Comparison of ENCODE assay signal across 12 cellular contexts in the genomic region with DNA sequence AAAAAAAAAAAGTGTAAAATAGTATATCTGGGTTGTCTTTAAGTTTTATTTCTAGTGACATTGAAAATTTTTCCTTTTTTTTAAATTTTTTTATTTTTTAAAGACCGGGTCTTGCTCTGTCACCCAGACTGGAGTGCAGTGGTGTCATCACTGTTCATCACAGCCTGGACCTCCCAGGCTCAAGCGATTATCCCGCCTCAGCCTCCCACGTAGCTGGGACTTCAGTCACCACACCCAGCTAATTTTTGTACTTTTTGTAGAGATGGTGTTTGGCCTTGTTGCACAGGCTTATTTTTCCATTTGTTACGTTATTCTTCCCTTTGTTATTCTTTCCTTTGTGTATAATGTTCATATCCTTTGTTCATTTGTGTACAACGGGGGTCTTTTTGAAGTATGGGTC. TPM values are rescaled to one million over a fixed set of nuclear protein-coding genes. Genes with fewer than 3 reads are reported as not detected.
DNase-seq lines count a peak whose midpoint lies in the region; ATAC-seq and TF ChIP-seq lines count a peak whose summit lies in the region.
"Had no signal": no experiment of that assay in that cellular context is flagged by ENCODE, and none has a peak within 500 bp of the region (broad histone marks: within the 10 kb centered on the region; RNA-seq: fewer than 3 reads in every experiment).

No MANE protein-coding gene starts in this region.

- no peaks in the 10 kb centered on the region for H3K9me3 ChIP-seq in transverse colon

- H3K4me3 ChIP-seq in transverse colon = no peak overlapping the region

- H3K36me3 ChIP-seq in transverse colon = no peaks in the 10 kb centered on the region

- no peak for TF ChIP-seq POLR2A in transverse colon (IDR thresholded peaks at IDR 0.05)

- no peaks in the 10 kb centered on the region for H3K27me3 Mint-ChIP-seq in activated naive CD4-positive, alpha-beta T cell treated with anti-CD3 and anti-CD28 coated beads for 36 hours (ENCODE audit: low read depth)
- H3K27me3 Mint-ChIP-seq in activated CD8-positive, alpha-beta T cell treated with anti-CD3 and anti-CD28 coated beads for 36 hours = no peaks in the 10 kb centered on the region
- H3K27me3 Mint-ChIP-seq in immature natural killer cell (ENCODE audit: low read depth in 3 of 3) = peaks cover 8 to 30% (median 16%) of the 10 kb centered on the region in 3 donors
- H3K27me3 Mint-ChIP-seq: IgD-negative memory B cell had no signal

- no peak for TF ChIP-seq CTCF in activated CD8-positive, alpha-beta T cell treated with anti-CD3 and anti-CD28 coated beads for 36 hours (IDR thresholded peaks at IDR 0.05)
- no peak for TF ChIP-seq CTCF in transverse colon (IDR thresholded peaks at IDR 0.05)

- peaks cover 9% of the 10 kb centered on the region for H3K36me3 Mint-ChIP-seq in activated naive CD4-positive, alpha-beta T cell treated with anti-CD3 and anti-CD28 coated beads for 36 hours (ENCODE audit: low read depth)
- peaks cover 38% of the 10 kb centered on the region for H3K36me3 Mint-ChIP-seq in activated CD8-positive, alpha-beta T cell treated with anti-CD3 and anti-CD28 coated beads for 36 hours (ENCODE audit: low read depth)
- H3K36me3 Mint-ChIP-seq in immature natural killer cell = peaks cover 3 to 7% (median 4%) of the 10 kb centered on the region in 3 donors

- H3K27me3 ChIP-seq in transverse colon = no peaks in the 10 kb centered on the region

- H3K4me1 ChIP-seq in transverse colon = peaks cover 4 to 55% (median 24%) of the 10 kb centered on the region in 4 donors

- H3K27ac Mint-ChIP-seq in activated naive CD4-positive, alpha-beta T cell treated with anti-CD3 and anti-CD28 coated beads for 36 hours = peak overlapping the region; percentile 91
- H3K27ac Mint-ChIP-seq in activated CD8-positive, alpha-beta T cell treated with anti-CD3 and anti-CD28 coated beads for 36 hours = peak overlapping the region; percentile 92
- peak overlapping the region; percentile 79 to 98 (median 94) for H3K27ac Mint-ChIP-seq in immature natural killer cell
- H3K27ac Mint-ChIP-seq: IgD-negative memory B cell had no signal

- intact Hi-C loops in activated naive CD4-positive, alpha-beta T cell treated with anti-CD3 and anti-CD28 coated beads for 36 hours (cut with micrococcal nuclease) = no loop called here
- intact Hi-C loops in activated CD8-positive, alpha-beta T cell treated with anti-CD3 and anti-CD28 coated beads for 36 hours (cut with micrococcal nuclease) = no loop called here
- intact Hi-C loops in transverse colon (cut with DNase I; ENCODE audit: low total_unique reads) = no loop called here

- POLR2A ChIA-PET in activated CD8-positive, alpha-beta T cell treated with anti-CD3 and anti-CD28 coated beads for 36 hours (lab: Charles Lee) = interaction anchor here (0.7 to 11.5 kb wide), 6 partner anchors 8 to 80 kb away, joined by 5 to 223 read pairs (median 12); no protein-coding TSS in a partner anchor

- no peak for TF ChIP-seq EP300 in transverse colon (IDR thresholded peaks at IDR 0.05; ENCODE audit: low read depth)

- in situ Hi-C loops in transverse colon (cut with MboI; ENCODE audit: low pct_ligation_motif_present in 1 of 4, low pct_unique_long_range_greater_than_20kb in 1 of 4, low sequenced_read_pairs in 3 of 4) = no loop called here

- 84% methylated on average over 6 of the region's 6 CpGs for WGBS in transverse colon (ENCODE audit: low coverage in 1 of 2), 2 donors

- CTCF ChIA-PET in activated naive CD4-positive, alpha-beta T cell treated with anti-CD3 and anti-CD28 coated beads for 36 hours (lab: Charles Lee) = interaction anchor here (0.5 to 11.2 kb wide), 7 partner anchors 9 to 25 kb away, joined by 3 to 165 read pairs (median 4); no protein-coding TSS in a partner anchor
- CTCF ChIA-PET in activated CD8-positive, alpha-beta T cell treated with anti-CD3 and anti-CD28 coated beads for 36 hours (lab: Charles Lee) = interaction anchor here (0.7 to 11.4 kb wide), 7 partner anchors 9 to 106 kb away, joined by 3 to 154 read pairs (median 5); no protein-coding TSS in a partner anchor

- no peak for ATAC-seq in activated CD8-positive, alpha-beta T cell treated with anti-CD3 and anti-CD28 coated beads for 36 hours

- DNase-seq in activated naive CD4-positive, alpha-beta T cell treated with anti-CD3 and anti-CD28 coated beads for 36 hours = no peak
- no peak for DNase-seq in activated naive CD4-positive, alpha-beta T cell (lab: John Stamatoyannopoulos, UW)
- peak; percentile 37 for DNase-seq in activated CD8-positive, alpha-beta T cell treated with anti-CD3 and anti-CD28 coated beads for 36 hours
- DNase-seq in immature natural killer cell (no peak), transverse colon (peak; percentile 5), islet precursor cell (no peak), SHP77 (lab: John Stamatoyannopoulos, UW) (no peak), Ammon's horn (ENCODE audit: low spot score) (no peak)
- DNase-seq: NCI-H146, NCI-H748 treated with DMSO at 0.1 percent for 48 hours had no signal

- H3K27ac ChIP-seq in transverse colon = peak overlapping the region in 1 of 4 donors; percentile 8

- peak overlapping the region; percentile 13 for H3K4me3 Mint-ChIP-seq in activated naive CD4-positive, alpha-beta T cell treated with anti-CD3 and anti-CD28 coated beads for 36 hours
- peak overlapping the region; percentile 34 for H3K4me3 Mint-ChIP-seq in activated CD8-positive, alpha-beta T cell treated with anti-CD3 and anti-CD28 coated beads for 36 hours
- H3K4me3 Mint-ChIP-seq in immature natural killer cell = peak overlapping the region; percentile 81 to 86 (median 84)
- H3K4me3 Mint-ChIP-seq: IgD-negative memory B cell had no signal

- H3K4me1 Mint-ChIP-seq in activated naive CD4-positive, alpha-beta T cell treated with anti-CD3 and anti-CD28 coated beads for 36 hours (ENCODE audit: low read depth) = peaks cover 87% of the 10 kb centered on the region
- H3K4me1 Mint-ChIP-seq in activated CD8-positive, alpha-beta T cell treated with anti-CD3 and anti-CD28 coated beads for 36 hours (ENCODE audit: low read depth) = peaks cover 83% of the 10 kb centered on the region
- H3K4me1 Mint-ChIP-seq in immature natural killer cell = peaks cover 92 to 93% of the 10 kb centered on the region in 2 donors

- H3K9me3 Mint-ChIP-seq in activated naive CD4-positive, alpha-beta T cell treated with anti-CD3 and anti-CD28 coated beads for 36 hours = peaks cover 5% of the 10 kb centered on the region
- H3K9me3 Mint-ChIP-seq in activated CD8-positive, alpha-beta T cell treated with anti-CD3 and anti-CD28 coated beads for 36 hours = no peaks in the 10 kb centered on the region
- H3K9me3 Mint-ChIP-seq in immature natural killer cell = no peaks in the 10 kb centered on the region

RNA-seq across cellular contexts. Expression of gene TSPAN14, which starts 30.1 kb away (rescaled TPM):
- total RNA-seq in activated naive CD4-positive, alpha-beta T cell treated with anti-CD3 and anti-CD28 coated beads for 36 hours = 10 to 100 TPM; 33.5 to 35.5 TPM
- total RNA-seq in activated CD8-positive, alpha-beta T cell treated with anti-CD3 and anti-CD28 coated beads for 36 hours = 10 to 100 TPM; 43.9 to 45.5 TPM
- polyA plus RNA-seq in immature natural killer cell = 100 to 1,000 TPM; 141 to 363 (median 226) TPM
- total RNA-seq in transverse colon = 10 to 100 TPM; 18.9 to 72.9 (median 55.8) TPM

RNA-seq across cellular contexts. Expression of gene SH2D4B, which starts 53.5 kb away (rescaled TPM):
- total RNA-seq in activated naive CD4-positive, alpha-beta T cell treated with anti-CD3 and anti-CD28 coated beads for 36 hours = under 1 TPM; 0.05 to 0.10 TPM
- total RNA-seq in activated CD8-positive, alpha-beta T cell treated with anti-CD3 and anti-CD28 coated beads for 36 hours = under 1 TPM; 0.11 to 0.20 TPM
- polyA plus RNA-seq in immature natural killer cell = not detected
- under 1 TPM in 1 of 4 donors, not detected in 3; 0.32 TPM for total RNA-seq in transverse colon
- total RNA-seq: pulmonary artery endothelial cell had no signal
- polyA plus RNA-seq: IgD-negative memory B cell had no signal

Comparison
In these comparisons a context has a peak if more than half of its experiments do, and no peak if none do; other contexts are left out.
1. DNase-seq: peak in activated CD8-positive, alpha-beta T cell treated with anti-CD3 and anti-CD28 coated beads for 36 hours (single experiment) and transverse colon (single experiment); none in activated naive CD4-positive, alpha-beta T cell treated with anti-CD3 and anti-CD28 coated beads for 36 hours (single experiment), activated naive CD4-positive, alpha-beta T cell (0 of 4), immature natural killer cell (0 of 3), islet precursor cell (single experiment), SHP77 (0 of 2) and Ammon's horn (single experiment).
2. H3K4me3 Mint-ChIP-seq: peak in every context shown above with its lines; median percentile 84 in immature natural killer cell; 34 in activated CD8-positive, alpha-beta T cell treated with anti-CD3 and anti-CD28 coated beads for 36 hours; 13 in activated naive CD4-positive, alpha-beta T cell treated with anti-CD3 and anti-CD28 coated beads for 36 hours.
3. Peak in every context shown above with its lines, with median percentiles within 50 percentile points of each other: H3K27ac Mint-ChIP-seq.